20 cellular contexts compared by ENCODE assay signal in genomic region chr3:55357796-55358195, GRCh38.
"Had no signal": no experiment of that assay in that cellular context is flagged by ENCODE, and none has a peak within 500 bp of the region (broad histone marks: within the 10 kb centered on the region; RNA-seq: fewer than 3 reads in every experiment).

No MANE protein-coding gene starts in this region.

- DNase-seq: stimulated activated CD4-positive, alpha-beta T cell treated with anti-CD3 and anti-CD28 coated beads, Interleukin-2, amount 100 ng/mL, for 48 hours; stimulated activated CD4-positive, alpha-beta T cell treated with anti-CD3 and anti-CD28 coated beads, Interleukin-4, amount 100 ng/mL, for 1 hour; stimulated activated CD4-positive, alpha-beta T cell treated with anti-CD3 and anti-CD28 coated beads, Interleukin-4, amount 100 ng/mL, for 24 hours; stimulated activated CD4-positive, alpha-beta T cell treated with anti-CD3 and anti-CD28 coated beads, Interleukin-4, amount 100 ng/mL, for 4 hours; stimulated activated CD8-positive, alpha-beta memory T cell treated with anti-CD3 and anti-CD28 coated beads, Interleukin-4, amount 100 ng/mL, for 48 hours; stimulated activated naive B cell treated with anti-CD40 and anti-IgM and Interleukin-4, amounts not matched to agents 10 μg/mL and 1 μg/mL and 100 μg/mL, for 72 hours; stimulated activated naive CD4-positive, alpha-beta T cell; stimulated activated naive CD4-positive, alpha-beta T cell treated with Interleukin-2 at 50 U/mL for 16 hours; stimulated activated naive CD8-positive, alpha-beta T cell treated with anti-CD3 and anti-CD28 coated beads, Interleukin-15, amount 100 ng/mL, for 72 hours; stimulated activated naive CD8-positive, alpha-beta T cell treated with anti-CD3 and anti-CD28 coated beads, Interleukin-15, Interleukin-2, amounts not matched to agents 100 U/mL and 50 U/mL, for 24 hours; stomach; testis; tibial artery; transverse colon; trophoblast cell; upper lobe of left lung; upper lobe of right lung; uterus had no signal

- ATAC-seq: stimulated activated effector memory CD8-positive, alpha-beta T cell treated with anti-CD3 and anti-CD28 coated beads, Interleukin-12 subunit alpha, Interleukin-12 subunit beta, amount 100 ng/mL, for 72 hours; stimulated activated memory B cell treated with anti-CD40 and anti-IgM and Interleukin-4, amounts not matched to agents 10 μg/mL and 1 μg/mL and 100 μg/mL, for 72 hours; stimulated activated naive B cell treated with anti-CD40 and anti-IgM and Interleukin-4, amounts not matched to agents 10 μg/mL and 1 μg/mL and 100 μg/mL, for 72 hours; stimulated activated naive CD8-positive, alpha-beta T cell treated with anti-CD3 and anti-CD28 coated beads, Interleukin-15, amount 100 ng/mL, for 72 hours; stimulated activated naive CD8-positive, alpha-beta T cell treated with anti-CD3 and anti-CD28 coated beads, Interleukin-15, Interleukin-2, amounts not matched to agents 100 U/mL and 50 U/mL, for 24 hours; upper lobe of right lung had no signal
